Comparison of ENCODE assay signal across 9 cellular contexts in genomic region chr5:163724305-163724704, GRCh38.
"Had no signal": no experiment of that assay in that cellular context is flagged by ENCODE, and none has a peak within 500 bp of the region (broad histone marks: within the 10 kb centered on the region; RNA-seq: fewer than 3 reads in every experiment).

No MANE protein-coding gene starts in this region.

- DNase-seq: GM23248, GOT3, H7, HFFc6, KBM-7 had no signal

- H3K4me1 ChIP-seq: HAP-1 had no signal

- H3K36me3 ChIP-seq: HAP-1 had no signal

- H3K9me3 ChIP-seq: HAP-1 had no signal

- H3K4me2 ChIP-seq: KMS-11 had no signal

- H3K9me3 Mint-ChIP-seq: HFFc6 had no signal

- H3K4me3 Mint-ChIP-seq: HFFc6 had no signal

- FAIRE-seq: HepG2 had no signal

- ATAC-seq: HCT116, HepG2 had no signal

- H3K27ac ChIP-seq: GM23248, KMS-11 had no signal

- H3K27ac Mint-ChIP-seq: HFFc6 had no signal

- H3K4me3 ChIP-seq: GM23248, HAP-1 had no signal
